1 cellular context compared by ENCODE assay signal in genomic region chr3:48989796-48990635, GRCh38.
TF ChIP-seq lines count a peak whose summit lies in the region.

Gene P4HTM, plus strand, starts transcription at chr3:48990241. Its CDS starts 16 bp downstream, at chr3:48990257.

TF ChIP-seq in IMR-90, 13 proteins besides CTCF, POLR2A, EP300 and RAD21 (continued from another document):
- peak; percentile 32; the same call in 1 of the 2 replicates for TF ChIP-seq SMC3 (IDR thresholded peaks at IDR 0.05; ENCODE audit: low read depth, low read length)
- no peak for TF ChIP-seq RFX5 (IDR thresholded peaks at IDR 0.05; ENCODE audit: low read depth, low read length)
- TF ChIP-seq MXI1 (IDR thresholded peaks at IDR 0.05; ENCODE audit: borderline replicate concordance, low read depth, low read length) = peak; percentile 29; the same call in 1 of the 2 replicates
- TF ChIP-seq FOS (IDR thresholded peaks at IDR 0.05; ENCODE audit: low read depth, low read length) = peak; percentile 85
- TF ChIP-seq CEBPB (IDR thresholded peaks at IDR 0.05; ENCODE audit: low read depth, low read length) = peak; percentile 62; the same call in 1 of the 2 replicates
- TF ChIP-seq USF2 (IDR thresholded peaks at IDR 0.05; ENCODE audit: low read depth, low read length) = no peak
- TF ChIP-seq MAFK (IDR thresholded peaks at IDR 0.05; ENCODE audit: low read depth, low read length) = no peak
- TF ChIP-seq ELK1 (IDR thresholded peaks at IDR 0.05; ENCODE audit: borderline replicate concordance, low read depth, low read length) = no peak
